In the genomic region with DNA sequence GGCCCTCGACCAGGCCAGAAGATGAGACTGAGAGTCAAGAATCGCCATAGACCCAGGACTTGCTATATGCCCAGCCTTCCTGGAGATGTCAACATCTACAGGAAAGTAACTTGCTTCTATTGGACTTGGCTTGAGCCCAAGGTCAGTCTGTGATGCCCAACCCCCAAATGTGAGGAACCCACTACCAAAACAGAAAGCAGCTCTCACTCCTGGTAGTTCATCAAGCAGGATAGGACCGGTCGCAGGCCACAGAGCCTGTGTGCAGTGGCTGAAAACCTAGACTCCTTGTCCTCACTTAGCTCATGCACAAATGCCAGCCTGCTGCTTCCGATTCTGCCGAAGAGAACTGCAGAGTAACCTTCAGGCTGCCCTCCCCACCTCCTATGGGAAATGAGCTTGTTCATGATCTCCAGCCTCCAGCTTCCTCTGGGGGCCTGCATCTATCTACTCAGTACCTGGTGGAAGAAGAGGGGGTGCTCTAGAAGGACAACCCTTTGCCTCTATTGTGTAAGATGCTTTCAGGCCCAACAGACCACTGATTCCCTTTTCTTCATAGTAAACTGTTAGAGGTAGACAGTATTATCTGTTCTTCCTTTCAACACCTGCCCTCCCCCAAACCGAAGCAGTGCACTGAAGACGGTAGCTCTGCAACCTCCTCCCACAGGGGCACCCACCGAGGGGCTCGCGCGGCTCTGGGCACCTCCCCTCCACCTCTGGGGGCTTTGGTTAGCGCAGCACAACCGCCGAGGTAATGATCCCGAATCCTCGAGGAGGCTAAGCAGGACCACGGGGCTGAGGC, we compare ENCODE assay signal across 8 cellular contexts. TPM values are rescaled to one million over a fixed set of nuclear protein-coding genes. Genes with fewer than 3 reads are reported as not detected.
DNase-seq lines count a peak whose midpoint lies in the region; ATAC-seq and TF ChIP-seq lines count a peak whose summit lies in the region.

No MANE protein-coding gene starts in this region.

- DNase-seq in COLO668 (lab: John Stamatoyannopoulos, UW; ENCODE audit: unreplicated experiment), result peak; percentile 49
- DNase-seq in GM23248, result peak; percentile 40
- DNase-seq in esophagus muscularis mucosa (ENCODE audit: extremely low spot score), result no peak
- DNase-seq in pons (ENCODE audit: low spot score), result peak; percentile 17
- no peak for DNase-seq in germinal center (ENCODE audit: low spot score)

- no peak for ATAC-seq in GM18870 (IDR thresholded peaks at IDR 0.05; ENCODE audit: unreplicated experiment)
- ATAC-seq in GM18909 (IDR thresholded peaks at IDR 0.05; ENCODE audit: poor library complexity, unreplicated experiment), result no peak

- 28 to 29% methylated on average over 17 to 18 of the region's 18 CpGs for WGBS in GM23248 (ENCODE audit: low coverage in 1 of 2, low lambda C conversion rate in 2 of 2, missing lambda C conversion rate in 2 of 2), 2 experiments
- WGBS in esophagus muscularis mucosa, result 30% methylated on average over 18 of the region's 18 CpGs

- TF ChIP-seq CTCF in SU-DHL-6 (IDR thresholded peaks at IDR 0.05; ENCODE audit: insufficient read depth, low read length, poor library complexity, severe bottlenecking) (no peak), esophagus muscularis mucosa (IDR thresholded peaks at IDR 0.05) (no peak)

- no peaks in the 10 kb centered on the region for H4K20me1 ChIP-seq in GM23248 (ENCODE audit: insufficient read depth)
- H4K20me1 ChIP-seq in SU-DHL-6 (ENCODE audit: low read depth, low read length), result no peaks in the 10 kb centered on the region

- H3K4me3 ChIP-seq in GM23248 (peak overlapping the region; percentile 73), SU-DHL-6 (ENCODE audit: insufficient read depth, low read length, poor library complexity, severe bottlenecking) (peak overlapping the region; percentile 61), esophagus muscularis mucosa (peak overlapping the region; percentile 70 to 79 (median 73))

- H3K9me3 ChIP-seq in GM23248 (ENCODE audit: low read depth) (no peaks in the 10 kb centered on the region), SU-DHL-6 (ENCODE audit: insufficient read depth, low read length) (no peaks in the 10 kb centered on the region), esophagus muscularis mucosa (no peaks in the 10 kb centered on the region)

- no peaks in the 10 kb centered on the region for H3K27me3 ChIP-seq in GM23248 (replicated peaks; ENCODE audit: insufficient read depth)
- H3K27me3 ChIP-seq in SU-DHL-6 (ENCODE audit: low read length), result no peaks in the 10 kb centered on the region
- H3K27me3 ChIP-seq in esophagus muscularis mucosa, result no peaks in the 10 kb centered on the region

- no peak overlapping the region for H3K27ac ChIP-seq in GM23248
- no peak overlapping the region for H3K27ac ChIP-seq in SU-DHL-6 (ENCODE audit: low read depth, low read length)
- H3K27ac ChIP-seq in esophagus muscularis mucosa (replicated peaks in 1 of 4), result peak overlapping the region; percentile 95 to 99 (median 98)

- intact Hi-C loops in esophagus muscularis mucosa (cut with DNase I), result no loop called here

- TF ChIP-seq POLR2A in esophagus muscularis mucosa (IDR thresholded peaks at IDR 0.05; ENCODE audit: low read depth), result no peak

- H3F3A ChIP-seq in GM23248 (ENCODE audit: insufficient read depth), result no peaks in the 10 kb centered on the region
- H3F3A ChIP-seq in SU-DHL-6 (ENCODE audit: insufficient read depth), result no peaks in the 10 kb centered on the region

- H2AFZ ChIP-seq in GM23248, result peak overlapping the region; percentile 51
- H2AFZ ChIP-seq in SU-DHL-6 (ENCODE audit: low read depth, low read length, severe bottlenecking), result peak overlapping the region; percentile 76

- H3K4me1 ChIP-seq in GM23248 (ENCODE audit: insufficient read depth), result peaks cover 4% of the 10 kb centered on the region; the same call in 1 of the 2 replicates
- peaks cover 13 to 28% (median 21%) of the 10 kb centered on the region in 4 donors for H3K4me1 ChIP-seq in esophagus muscularis mucosa

- H3K9me2 ChIP-seq in GM23248 (ENCODE audit: insufficient read depth) (no peaks in the 10 kb centered on the region), SU-DHL-6 (replicated peaks; ENCODE audit: insufficient read depth, low read length) (no peaks in the 10 kb centered on the region)

- no peak for TF ChIP-seq EP300 in esophagus muscularis mucosa (IDR thresholded peaks at IDR 0.05)

- in situ Hi-C loops in GM23248 (cut with MboI), result no loop called here

- peak overlapping the region; percentile 70 for H3K4me2 ChIP-seq in GM23248 (ENCODE audit: unreplicated experiment)
- peak overlapping the region; percentile 75 for H3K4me2 ChIP-seq in SU-DHL-6 (ENCODE audit: low read depth, low read length, poor library complexity, severe bottlenecking)

- peaks cover 31% of the 10 kb centered on the region for H3K79me2 ChIP-seq in GM23248 (ENCODE audit: insufficient read depth)
- no peaks in the 10 kb centered on the region for H3K79me2 ChIP-seq in SU-DHL-6 (ENCODE audit: insufficient read depth, low read length)

- H3K36me3 ChIP-seq in GM23248 (ENCODE audit: low read depth) (no peaks in the 10 kb centered on the region), SU-DHL-6 (ENCODE audit: low read length) (no peaks in the 10 kb centered on the region), esophagus muscularis mucosa (no peaks in the 10 kb centered on the region)

- H3K9ac ChIP-seq in GM23248, result peak overlapping the region; percentile 90
- peak overlapping the region; percentile 61 for H3K9ac ChIP-seq in SU-DHL-6 (ENCODE audit: low read length)

RNA-seq across cellular contexts. Expression of a gene that starts 1.3 kb away (rescaled TPM):
- 20.0 and 25.7 TPM in 2 replicates for total RNA-seq in GM23248 (2014; rRNA removed; shearing (Covaris generic))
- polyA plus RNA-seq in GM23248 (2016; fragmentation: Nextera tagmentation; extraction: Ambion mirVana), result 74.7 and 79.2 TPM in 2 replicates
- total RNA-seq in esophagus muscularis mucosa, result 10 to 100 TPM; 15.0 to 38.7 (median 28.6) TPM

RNA-seq across cellular contexts. Expression of a gene that starts 27.4 kb away (rescaled TPM):
- total RNA-seq in GM23248 (2014; rRNA removed; shearing (Covaris generic)), result not detected in 2 replicates
- polyA plus RNA-seq in GM23248 (2016; fragmentation: Nextera tagmentation; extraction: Ambion mirVana), result not detected in 2 replicates
- not detected for total RNA-seq in esophagus muscularis mucosa

RNA-seq across cellular contexts. Expression of a gene that starts 32.3 kb away (rescaled TPM):
- not detected in 2 replicates for total RNA-seq in GM23248 (2014; rRNA removed; shearing (Covaris generic))
- polyA plus RNA-seq in GM23248 (2016; fragmentation: Nextera tagmentation; extraction: Ambion mirVana), result not detected in 2 replicates
- 1 to 10 TPM in 2 of 4 donors, under 1 TPM in 1, not detected in 1; 0.33 to 1.0 (median 1.0) TPM for total RNA-seq in esophagus muscularis mucosa

Comparison
In these comparisons a context has a peak if more than half of its experiments do, and no peak if none do; other contexts are left out.
1. DNase-seq: peak in COLO668 (single experiment), GM23248 (single experiment) and pons (single experiment); none in esophagus muscularis mucosa (single experiment) and germinal center (single experiment).
2. H3K27ac ChIP-seq: peak in esophagus muscularis mucosa (4 of 4); none in GM23248 (single experiment) and SU-DHL-6 (single experiment).
3. Peak in every context shown above with its lines, with median percentiles within 50 percentile points of each other: H3K4me3 ChIP-seq.